ENCODE assay signal across 8 cellular contexts in the genomic region with DNA sequence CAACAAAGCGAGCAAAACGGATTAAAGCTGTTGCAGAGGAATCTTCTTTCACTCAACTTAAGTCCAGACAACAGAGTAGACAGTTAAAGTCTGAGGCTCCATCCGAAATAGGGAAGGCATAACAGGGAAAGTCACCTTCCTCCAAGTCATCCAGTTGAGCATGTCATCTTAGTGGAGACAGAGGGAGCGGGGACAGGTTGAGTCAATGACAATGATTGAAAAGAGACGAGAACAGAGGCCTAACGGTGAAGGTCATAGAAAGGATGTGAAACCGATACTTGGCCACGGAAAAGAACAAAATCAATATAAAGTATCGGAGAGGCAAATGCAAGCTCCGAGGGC. TPM values are rescaled to one million over a fixed set of nuclear protein-coding genes. Genes with fewer than 3 reads are reported as not detected.
DNase-seq lines count a peak whose midpoint lies in the region; ATAC-seq and TF ChIP-seq lines count a peak whose summit lies in the region.

No MANE protein-coding gene starts in this region.

- H3K27me3 Mint-ChIP-seq in MCF 10A (ENCODE audit: insufficient read depth, unreplicated experiment) = no peaks in the 10 kb centered on the region

- CTCF ChIA-PET in MCF 10A (lab: Yijun Ruan, JAX) = interaction anchor here (0.6 to 2.7 kb wide), 5 partner anchors 10 to 947 kb away, joined by 3 to 7 read pairs (median 4); no protein-coding TSS in a partner anchor

- peaks cover 42 to 56% (median 54%) of the 10 kb centered on the region in 3 donors for H3K36me3 ChIP-seq in tibial artery

- no peak for TF ChIP-seq POLR2A in lower leg skin (IDR thresholded peaks at IDR 0.05)

- no peaks in the 10 kb centered on the region for H3K27me3 ChIP-seq in tibial artery

- no peak for TF ChIP-seq CTCF in MCF 10A (IDR thresholded peaks at IDR 0.05; ENCODE audit: unreplicated experiment)
- no peak for TF ChIP-seq CTCF in lower leg skin (IDR thresholded peaks at IDR 0.05)
- TF ChIP-seq CTCF in tibial artery (IDR thresholded peaks at IDR 0.05) = no peak

- peak overlapping the region; percentile 54 for H3K4me3 ChIP-seq in lower leg skin (ENCODE audit: low read depth, poor library complexity, severe bottlenecking)
- H3K4me3 ChIP-seq in tibial artery = peak overlapping the region; percentile 73 to 88

- no peak for ATAC-seq in HG03280 (IDR thresholded peaks at IDR 0.05; ENCODE audit: unreplicated experiment)

- peaks cover 0 to 35% (median 17%) of the 10 kb centered on the region in 4 donors for H3K4me1 ChIP-seq in tibial artery

- H3K4me1 Mint-ChIP-seq in MCF 10A (ENCODE audit: insufficient read depth, unreplicated experiment) = peaks cover 28% of the 10 kb centered on the region

- BruUV-seq in MCF 10A (replicated peaks; lab: Mats Ljungman, UMichigan) = no TSS peak

- intact Hi-C loops in MCF 10A (cut with micrococcal nuclease) (loop anchor here (2.0 kb wide), 2 partner anchors 26 to 812 kb away; a partner anchor contains a TSS), lower leg skin (cut with DNase I; ENCODE audit: low total_unique reads) (no loop called here), tibial artery (cut with DNase I; ENCODE audit: low total_unique reads) (loop anchor here (5.0 to 10.0 kb wide), 3 partner anchors 328 to 809 kb away; a partner anchor contains a TSS)

- peak overlapping the region; percentile 99 for H3K4me3 Mint-ChIP-seq in MCF 10A (ENCODE audit: unreplicated experiment)

- 0% methylated on average over 10 of the region's 10 CpGs for WGBS in lower leg skin, 2 donors

- peak overlapping the region; percentile 95 for H3K27ac Mint-ChIP-seq in MCF 10A (ENCODE audit: low read depth, unreplicated experiment)

- POLR2A ChIA-PET in MCF 10A (lab: Yijun Ruan, JAX) = interaction anchor here (0.7 to 5.0 kb wide), 27 partner anchors 10 to 1543 kb away, joined by 3 to 62 read pairs (median 5); a partner anchor contains a TSS

- H3K27ac ChIP-seq in tibial artery = peak overlapping the region; percentile 89 to 98

- H3K36me3 Mint-ChIP-seq in MCF 10A (ENCODE audit: insufficient read depth, unreplicated experiment) = peaks cover 76% of the 10 kb centered on the region

- H3K9me3 Mint-ChIP-seq in MCF 10A (ENCODE audit: unreplicated experiment) = no peaks in the 10 kb centered on the region

- no peaks in the 10 kb centered on the region for H3K9me3 ChIP-seq in tibial artery

- DNase-seq in NCI-H1694 treated with DMSO at 0.1 percent for 48 hours (lab: John Stamatoyannopoulos, UW) = peak; percentile 28
- DNase-seq in NCI-H1694 (lab: John Stamatoyannopoulos, UW) = no peak
- peak; percentile 44 for DNase-seq in M059J (ENCODE audit: low read depth)
- no peak for DNase-seq in MCF 10A (ENCODE audit: unreplicated experiment)
- no peak for DNase-seq in lower leg skin (ENCODE audit: low spot score in 2 of 2)
- DNase-seq in tibial artery = no peak
- no peak for DNase-seq in NCI-H446 (lab: John Stamatoyannopoulos, UW)

RNA-seq across cellular contexts. Expression of a gene that starts 0.4 kb away (rescaled TPM):
- total RNA-seq in M059J (2014; rRNA removed; shearing (Covaris generic)) = 79.0 and 115 TPM in 2 replicates
- total RNA-seq in MCF 10A (2022) = 28.9 and 45.2 TPM in 2 replicates
- total RNA-seq in lower leg skin = 10 to 100 TPM; 16.5 to 37.1 (median 31.3) TPM

RNA-seq across cellular contexts. Expression of a gene that starts 5.7 kb away (rescaled TPM):
- total RNA-seq in M059J (2014; rRNA removed; shearing (Covaris generic)) = 1,519 and 2,116 TPM in 2 replicates
- total RNA-seq in MCF 10A (2022) = 2,422 and 2,832 TPM in 2 replicates
- total RNA-seq in lower leg skin = 1,000 to 10,000 TPM; 1,336 to 2,420 (median 1,807) TPM

RNA-seq across cellular contexts. Expression of a gene that starts 26.1 kb away (rescaled TPM):
- 66.5 and 84.7 TPM in 2 replicates for total RNA-seq in M059J (2014; rRNA removed; shearing (Covaris generic))
- total RNA-seq in MCF 10A (2022) (83.1 and 89.4 TPM in 2 replicates), lower leg skin (10 to 100 TPM; 29.0 to 67.1 (median 54.3) TPM)

Comparison
In these comparisons a context has a peak if more than half of its experiments do, and no peak if none do; other contexts are left out.
1. DNase-seq: peak in NCI-H1694 treated with DMSO at 0.1 percent for 48 hours (single experiment) and M059J (single experiment); none in NCI-H1694 (single experiment), MCF 10A (single experiment), lower leg skin (0 of 2), tibial artery (0 of 2) and NCI-H446 (0 of 2).